ENCODE assay signal across 25 cellular contexts in the genomic region with DNA sequence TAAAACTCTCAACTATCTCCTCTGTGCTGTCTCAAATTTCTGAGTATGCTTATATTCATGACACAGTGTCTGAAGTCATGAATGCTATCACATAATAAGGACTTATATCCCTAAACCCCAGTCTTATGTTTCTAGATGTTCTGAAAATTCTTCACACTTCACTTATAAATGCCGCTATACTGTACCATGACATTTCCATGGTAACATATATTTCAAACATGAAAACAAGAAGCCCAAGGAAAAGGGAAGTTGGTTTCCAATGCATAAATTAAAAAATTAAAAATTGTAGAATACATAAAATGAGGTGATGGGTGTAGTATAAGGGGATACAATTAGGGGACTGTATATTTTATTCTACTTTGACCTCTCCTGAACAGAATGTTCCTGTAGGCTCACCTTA. TPM values are rescaled to one million over a fixed set of nuclear protein-coding genes. Genes with fewer than 3 reads are reported as not detected.
DNase-seq lines count a peak whose midpoint lies in the region; ATAC-seq, FAIRE-seq and TF ChIP-seq lines count a peak whose summit lies in the region.
"Had no signal": no experiment of that assay in that cellular context is flagged by ENCODE, and none has a peak within 500 bp of the region (broad histone marks: within the 10 kb centered on the region; RNA-seq: fewer than 3 reads in every experiment).

No MANE protein-coding gene starts in this region.

- no peak overlapping the region for H3K4me3 ChIP-seq in K562
- H3K4me3 ChIP-seq: A549; BLaER1 treated with 17β-estradiol and CSF1 and Interleukin-3, amounts not matched to agents 10 nM and 100 nM; GM23338; MG63; SK-N-MC had no signal

- H3K36me3 Mint-ChIP-seq in nephron (ENCODE audit: low read depth) = no peaks in the 10 kb centered on the region
- H3K36me3 Mint-ChIP-seq: CD8-positive, alpha-beta T cell had no signal

- H3K27me3 Mint-ChIP-seq in nephron (ENCODE audit: low read depth) = peaks cover 4% of the 10 kb centered on the region

- BruUV-seq in K562 (replicated peaks; lab: Mats Ljungman, UMichigan) = no TSS peak

- H3K9ac ChIP-seq in K562 (ENCODE audit: insufficient read depth in 1 of 2, low read depth in 2 of 2, low read length in 2 of 2) = no peak overlapping the region
- H3K9ac ChIP-seq: BLaER1 treated with 17β-estradiol and CSF1 and Interleukin-3, amounts not matched to agents 10 nM and 100 nM had no signal

- ATAC-seq in K562 = no peak
- ATAC-seq: A549; CD8-positive, alpha-beta T cell; GM23338; Panc1 had no signal

- no peak for TF ChIP-seq CTCF in K562 (IDR thresholded peaks at IDR 0.05 in 2 of 3, conservative IDR thresholded peaks at IDR 0.05 in 1 of 3; ENCODE audit: insufficient read depth in 2 of 3, low read depth in 1 of 3, low read length in 3 of 3)
- no peak for TF ChIP-seq CTCF in nephron (IDR thresholded peaks at IDR 0.05; ENCODE audit: unreplicated experiment in 3 of 3)

- DNase-seq in Kasumi-1 (lab: John Stamatoyannopoulos, UW) (peak; percentile 43 to 65), NAMALWA (ENCODE audit: low spot score) (peak; percentile 20), K562 (ENCODE audit: extremely low read depth in 1 of 4, low spot score in 3 of 4) (no peak), NCI-H748 treated with DMSO at 0.1 percent for 48 hours (lab: John Stamatoyannopoulos, UW) (no peak), SW 1271 (lab: John Stamatoyannopoulos, UW) (no peak), urothelium cell line (ENCODE audit: low spot score) (no peak)
- DNase-seq: Caco-2; CD8-positive, alpha-beta T cell; H9; MG63; NCI-H1105; NCI-H1436 treated with DMSO at 0.1 percent for 48 hours; NCI-H187 treated with DMSO at 0.1 percent for 48 hours; NCI-H524; NCI-H774; SIG-M5 had no signal

- no peaks in the 10 kb centered on the region for H3K79me2 ChIP-seq in K562 (ENCODE audit: control insufficient read depth, insufficient read depth, low read length)

- no peak for TF ChIP-seq POLR2A in K562 (conservative IDR thresholded peaks at IDR 0.05)

- no peaks in the 10 kb centered on the region for H3K4me1 ChIP-seq in K562 (replicated peaks in 1 of 2; ENCODE audit: control insufficient read depth in 2 of 2, insufficient read depth in 2 of 2, low read length in 2 of 2)
- H3K4me1 ChIP-seq: A549; BLaER1 treated with 17β-estradiol and CSF1 and Interleukin-3, amounts not matched to agents 10 nM and 100 nM; Caco-2 had no signal

- POLR2A ChIA-PET in K562 (lab: Yijun Ruan, JAX) = no interaction called here

- no peaks in the 10 kb centered on the region for H3K36me3 ChIP-seq in K562 (ENCODE audit: control insufficient read depth, insufficient read depth, low read length)
- H3K36me3 ChIP-seq: BLaER1 treated with 17β-estradiol and CSF1 and Interleukin-3, amounts not matched to agents 10 nM and 100 nM; MG63 had no signal

- in situ Hi-C loops in K562 (cut with MboI) = no loop called here

- H3K9me3 Mint-ChIP-seq in nephron = no peaks in the 10 kb centered on the region
- H3K9me3 Mint-ChIP-seq: CD8-positive, alpha-beta T cell; GM23338; H9 had no signal

- H3K9me1 ChIP-seq in K562 (ENCODE audit: control insufficient read depth, insufficient read depth, low read length) = no peaks in the 10 kb centered on the region

- no peak for TF ChIP-seq RAD21 in K562 (CRISPR knock-in tag; conservative IDR thresholded peaks at IDR 0.05 in 1 of 2, IDR thresholded peaks at IDR 0.05 in 1 of 2)

- FAIRE-seq in K562 (lab: Jason Lieb, UNC) (no peak), urothelium cell line (lab: Jason Lieb, UNC) (no peak)
- FAIRE-seq: A549, G401.6, HepG2 had no signal

- TF ChIP-seq EP300 in K562 (IDR thresholded peaks at IDR 0.05; ENCODE audit: low read length) = no peak

- no peak overlapping the region for H3K27ac ChIP-seq in K562 (ENCODE audit: extremely low read depth, low read depth, low read length)
- H3K27ac ChIP-seq: A549, RWPE1, SK-N-MC had no signal

- intact Hi-C loops in K562 (cut with micrococcal nuclease) = no loop called here

- WGBS in K562 (ENCODE audit: insufficient coverage, low coverage, missing lambda C conversion rate) = 33% methylated on average over 1 of the region's 1 CpG

- no peaks in the 10 kb centered on the region for H4K20me1 ChIP-seq in K562 (replicated peaks; ENCODE audit: control insufficient read depth, insufficient read depth, low read length)
- H4K20me1 ChIP-seq: BLaER1 treated with 17β-estradiol and CSF1 and Interleukin-3, amounts not matched to agents 10 nM and 100 nM had no signal

- H3K4me1 Mint-ChIP-seq in nephron = peaks cover 11% of the 10 kb centered on the region
- H3K4me1 Mint-ChIP-seq: GM23338, H9 had no signal

- H3K4me2 ChIP-seq in K562 (ENCODE audit: insufficient read depth, low read length) = no peak overlapping the region
- H3K4me2 ChIP-seq: A549; BLaER1 treated with 17β-estradiol and CSF1 and Interleukin-3, amounts not matched to agents 10 nM and 100 nM; GM23338 had no signal

- no peak overlapping the region for H3K4me3 Mint-ChIP-seq in nephron
- H3K4me3 Mint-ChIP-seq: CD8-positive, alpha-beta T cell; GM23338; H9 had no signal

- CTCF ChIA-PET in K562 (lab: Yijun Ruan, JAX; ENCODE audit: low intra/inter-chr PET ratio) = no interaction called here

- peak overlapping the region in 2 of 3 experiments; percentile 6 to 38 for H3K27ac Mint-ChIP-seq in nephron
- H3K27ac Mint-ChIP-seq: CD8-positive, alpha-beta T cell; GM23338; H9 had no signal

- H2AFZ ChIP-seq in K562 (ENCODE audit: low read depth, low read length) = no peak overlapping the region
- H2AFZ ChIP-seq: GM23338 had no signal

- peaks cover 0 to 6% of the 10 kb centered on the region in 2 experiments; a peak in 4 of 5 replicates for H3K27me3 ChIP-seq in K562 (ENCODE audit: control insufficient read depth in 2 of 2, insufficient read depth in 2 of 2, low read length in 2 of 2)
- H3K27me3 ChIP-seq: BLaER1 treated with 17β-estradiol and CSF1 and Interleukin-3, amounts not matched to agents 10 nM and 100 nM; MG63 had no signal

- no peaks in the 10 kb centered on the region for H3K9me3 ChIP-seq in K562 (replicated peaks; ENCODE audit: control insufficient read depth, insufficient read depth, low read depth, low read length)
- H3K9me3 ChIP-seq: A549; BLaER1 treated with 17β-estradiol and CSF1 and Interleukin-3, amounts not matched to agents 10 nM and 100 nM; Caco-2; MG63 had no signal

RNA-seq across cellular contexts. Expression of gene GVQW3, which starts 11.8 kb away (rescaled TPM):
- 13.5 and 15.1 TPM in 2 replicates for total RNA-seq in K562 (2011; cell fraction: chromatin; rRNA removed; ENCODE audit: low replicate concordance)
- 11.0 and 11.1 TPM in 2 replicates for total RNA-seq in K562 (2011; cell fraction: nucleolus; rRNA removed)
- 12.1 and 14.4 TPM in 2 replicates for total RNA-seq in K562 (2011; cell fraction: nucleoplasm; rRNA removed)
- total RNA-seq in K562 (2014; rRNA removed) (1.6 and 1.8 TPM in 2 replicates), K562 (2014; rRNA removed; fragmentation: Illumina TruSeq; extraction: Trizol) (2.1 and 2.6 TPM in 2 replicates), K562 (2015; rRNA removed; fragmentation: Illumina TruSeq; extraction: Trizol) (2.6 and 3.3 TPM in 2 replicates), K562 (2021) (1.8 and 1.9 TPM in 2 replicates)
- polyA plus RNA-seq in K562 (2011; rRNA removed) (5.7 and 7.3 TPM in 2 replicates), K562 (2014; fragmentation: Illumina TruSeq; extraction: Trizol) (2.1 and 2.2 TPM in 2 replicates), K562 (2014; fragmentation: Nextera tagmentation; extraction: Ambion mirVana) (1 to 10 TPM in 1 of 2 experiments, under 1 TPM in 1; 0.66 to 1.0 TPM), K562 (2014; rRNA removed) (3.0 and 3.4 TPM in 2 replicates)
- 3.2 and 7.5 TPM in 2 replicates for polyA plus RNA-seq in K562 (2011; cell fraction: cytosol; rRNA removed)
- polyA plus RNA-seq in K562 (2011; cell fraction: nucleus; rRNA removed) = 11.6 and 12.1 TPM in 2 replicates
- polyA plus RNA-seq in K562 (2012) = 1.1 and 3.1 TPM in 2 replicates
- polyA minus RNA-seq in K562 (2011; rRNA and poly(A)+ RNA removed) = 8.6 and 8.8 TPM in 2 replicates
- 1.7 and 3.0 TPM in 2 replicates for polyA minus RNA-seq in K562 (2011; cell fraction: cytosol; rRNA and poly(A)+ RNA removed)
- 8.5 and 13.7 TPM in 2 replicates for polyA minus RNA-seq in K562 (2011; cell fraction: nucleus; rRNA and poly(A)+ RNA removed)

RNA-seq across cellular contexts. Expression of gene THAP12, which starts 12.0 kb away (rescaled TPM):
- 21.4 and 66.8 TPM in 2 replicates for total RNA-seq in K562 (2011; cell fraction: chromatin; rRNA removed; ENCODE audit: low replicate concordance)
- total RNA-seq in K562 (2011; cell fraction: nucleolus; rRNA removed) = 12.5 and 15.0 TPM in 2 replicates
- 30.7 and 47.6 TPM in 2 replicates for total RNA-seq in K562 (2011; cell fraction: nucleoplasm; rRNA removed)
- total RNA-seq in K562 (2014; rRNA removed) (40.2 and 44.1 TPM in 2 replicates), K562 (2014; rRNA removed; fragmentation: Illumina TruSeq; extraction: Trizol) (92.9 and 113 TPM in 2 replicates), K562 (2015; rRNA removed; fragmentation: Illumina TruSeq; extraction: Trizol) (94.8 and 103 TPM in 2 replicates), K562 (2021) (57.8 and 58.9 TPM in 2 replicates)
- polyA plus RNA-seq in K562 (2011; rRNA removed) (70.7 and 92.1 TPM in 2 replicates), K562 (2014; fragmentation: Illumina TruSeq; extraction: Trizol) (76.7 and 98.1 TPM in 2 replicates), K562 (2014; fragmentation: Nextera tagmentation; extraction: Ambion mirVana) (10 to 100 TPM; 28.1 to 28.8 TPM), K562 (2014; rRNA removed) (49.6 and 56.5 TPM in 2 replicates)
- polyA plus RNA-seq in K562 (2011; cell fraction: cytosol; rRNA removed) = 12.7 and 29.0 TPM in 2 replicates
- 18.0 and 26.6 TPM in 2 replicates for polyA plus RNA-seq in K562 (2011; cell fraction: nucleus; rRNA removed)
- 41.5 and 43.3 TPM in 2 replicates for polyA plus RNA-seq in K562 (2012)
- 77.9 and 84.1 TPM in 2 replicates for polyA minus RNA-seq in K562 (2011; rRNA and poly(A)+ RNA removed)
- 20.8 and 31.0 TPM in 2 replicates for polyA minus RNA-seq in K562 (2011; cell fraction: cytosol; rRNA and poly(A)+ RNA removed)
- 14.3 and 26.2 TPM in 2 replicates for polyA minus RNA-seq in K562 (2011; cell fraction: nucleus; rRNA and poly(A)+ RNA removed)

RNA-seq across cellular contexts. Expression of gene EMSY, which starts 51.9 kb away (rescaled TPM):
- 72.7 and 167 TPM in 2 replicates for total RNA-seq in K562 (2011; cell fraction: chromatin; rRNA removed; ENCODE audit: low replicate concordance)
- 33.2 and 57.8 TPM in 2 replicates for total RNA-seq in K562 (2011; cell fraction: nucleolus; rRNA removed)
- total RNA-seq in K562 (2011; cell fraction: nucleoplasm; rRNA removed) = 88.4 and 106 TPM in 2 replicates
- total RNA-seq in K562 (2014; rRNA removed) (14.5 and 17.1 TPM in 2 replicates), K562 (2014; rRNA removed; fragmentation: Illumina TruSeq; extraction: Trizol) (19.8 and 20.8 TPM in 2 replicates), K562 (2015; rRNA removed; fragmentation: Illumina TruSeq; extraction: Trizol) (18.3 and 18.7 TPM in 2 replicates), K562 (2021) (17.9 and 19.9 TPM in 2 replicates)
- polyA plus RNA-seq in K562 (2011; rRNA removed) (25.4 and 33.6 TPM in 2 replicates), K562 (2014; fragmentation: Illumina TruSeq; extraction: Trizol) (21.5 and 24.5 TPM in 2 replicates), K562 (2014; fragmentation: Nextera tagmentation; extraction: Ambion mirVana) (10 to 100 TPM; 12.7 to 13.8 TPM), K562 (2014; rRNA removed) (14.4 and 19.5 TPM in 2 replicates)
- 20.5 and 21.3 TPM in 2 replicates for polyA plus RNA-seq in K562 (2011; cell fraction: cytosol; rRNA removed)
- 99.3 and 114 TPM in 2 replicates for polyA plus RNA-seq in K562 (2011; cell fraction: nucleus; rRNA removed)
- 13.5 and 14.5 TPM in 2 replicates for polyA plus RNA-seq in K562 (2012)
- 57.6 and 62.2 TPM in 2 replicates for polyA minus RNA-seq in K562 (2011; rRNA and poly(A)+ RNA removed)
- polyA minus RNA-seq in K562 (2011; cell fraction: cytosol; rRNA and poly(A)+ RNA removed) = 13.8 and 16.7 TPM in 2 replicates
- 83.7 and 117 TPM in 2 replicates for polyA minus RNA-seq in K562 (2011; cell fraction: nucleus; rRNA and poly(A)+ RNA removed)

Comparison
In these comparisons a context has a peak if more than half of its experiments do, and no peak if none do; other contexts are left out.
1. DNase-seq: peak in Kasumi-1 (2 of 2) and NAMALWA (single experiment); none in K562 (0 of 4), NCI-H748 treated with DMSO at 0.1 percent for 48 hours (single experiment), SW 1271 (0 of 2) and urothelium cell line (single experiment).